17 cellular contexts compared by ENCODE assay signal in the genomic region with DNA sequence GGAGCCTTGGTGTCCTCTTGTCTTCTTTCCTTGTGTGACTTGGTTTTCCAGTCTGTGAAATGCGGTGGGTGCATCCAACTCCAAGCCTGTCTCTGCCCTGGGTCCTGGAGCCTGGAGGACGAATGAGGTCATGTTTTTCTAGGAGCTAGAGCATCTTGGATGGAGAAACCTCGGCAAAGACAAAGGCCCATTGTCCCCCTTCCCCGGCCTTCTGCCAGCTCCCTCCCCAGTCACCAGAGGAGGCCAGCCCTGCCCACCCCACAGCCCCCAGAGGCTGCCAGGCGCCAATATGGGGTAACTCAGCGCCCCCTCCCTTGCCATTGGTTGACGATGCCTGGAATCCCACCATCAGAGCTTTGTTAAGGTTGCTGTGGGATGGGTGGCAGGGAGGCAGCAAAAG. TPM values are rescaled to one million over a fixed set of nuclear protein-coding genes. Genes with fewer than 3 reads are reported as not detected.
A peak's percentile ranks its signal among the peaks of the same experiment; 100 is the strongest.
DNase-seq lines count a peak whose midpoint lies in the region; ATAC-seq and TF ChIP-seq lines count a peak whose summit lies in the region.
"Had no signal": no experiment of that assay in that cellular context is flagged by ENCODE, and none has a peak within 500 bp of the region (broad histone marks: within the 10 kb centered on the region; RNA-seq: fewer than 3 reads in every experiment).

No MANE protein-coding gene starts in this region.

- H3K27me3 ChIP-seq in HAP-1 (ENCODE audit: low read depth) (no peaks in the 10 kb centered on the region), MM.1S (replicated peaks; ENCODE audit: insufficient read depth, low read length) (no peaks in the 10 kb centered on the region)
- H3K27me3 ChIP-seq: colonic mucosa had no signal

- no peaks in the 10 kb centered on the region for H3K4me1 ChIP-seq in HAP-1
- no peaks in the 10 kb centered on the region for H3K4me1 ChIP-seq in MM.1S (ENCODE audit: low read length)
- H3K4me1 ChIP-seq: colonic mucosa had no signal

- H3K27ac ChIP-seq in angular gyrus (ENCODE audit: low read depth, low read length) (peak overlapping the region; percentile 96), MM.1S (ENCODE audit: low read length) (no peak overlapping the region)
- H3K27ac ChIP-seq: colonic mucosa had no signal

- DNase-seq in COLO829 (ENCODE audit: low spot score) (peak; percentile 63), left ventricle myocardium superior (peak; percentile 59), pons (ENCODE audit: low spot score) (peak; percentile 94), HAP-1 (ENCODE audit: low spot score in 2 of 2) (no peak), MM.1S (no peak)
- DNase-seq in activated CD8-positive, alpha-beta memory T cell treated with anti-CD3 and anti-CD28 coated beads for 24 hours, result no peak
- no peak for DNase-seq in activated T-cell treated with anti-CD3 and anti-CD28 coated beads, Interleukin-2, amount 50 U/mL, for 1 hour
- DNase-seq: ACHN, colonic mucosa, mammary epithelial cell, natural killer cell, NCI-H1436 treated with DMSO at 0.1 percent for 48 hours, NCI-H446, T-helper 1 cell had no signal

- no peak overlapping the region for H3K4me2 ChIP-seq in MM.1S (ENCODE audit: low read depth, low read length)

- 0 out of 2 replicates have a peak, but pooled peaks cover 3% of the 10 kb centered on the region for H4K20me1 ChIP-seq in MM.1S (ENCODE audit: insufficient read depth, low read length)

- H3F3A ChIP-seq in MM.1S (ENCODE audit: insufficient read depth, low read length), result no peaks in the 10 kb centered on the region

- H3K4me3 ChIP-seq in HAP-1 (no peak overlapping the region), MM.1S (ENCODE audit: low read length) (no peak overlapping the region)
- H3K4me3 ChIP-seq: colonic mucosa had no signal

- H3K36me3 ChIP-seq in HAP-1 (replicated peaks), result no peaks in the 10 kb centered on the region
- no peaks in the 10 kb centered on the region for H3K36me3 ChIP-seq in MM.1S (replicated peaks; ENCODE audit: insufficient read depth, low read length)
- H3K36me3 ChIP-seq: colonic mucosa had no signal

- no peak overlapping the region for H2AFZ ChIP-seq in MM.1S (ENCODE audit: low read length)

- H3K79me2 ChIP-seq in MM.1S (ENCODE audit: low read length), result no peaks in the 10 kb centered on the region

- H3K9me3 ChIP-seq in HAP-1 (no peaks in the 10 kb centered on the region), MM.1S (replicated peaks; ENCODE audit: insufficient read depth, low read length) (no peaks in the 10 kb centered on the region)
- H3K9me3 ChIP-seq: colonic mucosa had no signal

- in situ Hi-C loops in HAP-1 (cut with MboI; ENCODE audit: low sequenced_read_pairs), result no loop called here

- peak; percentile 57 for ATAC-seq in left ventricle myocardium superior
- ATAC-seq: activated T-helper 17 cell treated with anti-CD3 and anti-CD28 coated beads, Interleukin-2, amount 50 U/mL, for 72 hours; natural killer cell; WTC11 had no signal

- H3K9me2 ChIP-seq in MM.1S (replicated peaks; ENCODE audit: insufficient read depth, low read length), result no peaks in the 10 kb centered on the region

- no peak overlapping the region for H3K9ac ChIP-seq in MM.1S (ENCODE audit: low read length)

- intact Hi-C loops in left ventricle myocardium superior (cut with micrococcal nuclease), result no loop called here

- no peak for TF ChIP-seq CTCF in MM.1S (IDR thresholded peaks at IDR 0.05; ENCODE audit: low read length)

RNA-seq across cellular contexts. Expression of gene KCTD7, which starts 40.4 kb away (rescaled TPM):
- 8.0 TPM for total RNA-seq in left ventricle myocardium superior

Comparison
In these comparisons a context has a peak if more than half of its experiments do, and no peak if none do; other contexts are left out.
1. DNase-seq: peak in COLO829 (single experiment), left ventricle myocardium superior (single experiment) and pons (single experiment); none in activated CD8-positive, alpha-beta memory T cell treated with anti-CD3 and anti-CD28 coated beads for 24 hours (single experiment), activated T-cell treated with anti-CD3 and anti-CD28 coated beads, Interleukin-2, amount 50 U/mL, for 1 hour (single experiment), HAP-1 (0 of 2) and MM.1S (single experiment).